In genomic region chr3:156797368-156797767, GRCh38 we compare ENCODE assay signal across 3 cellular contexts.
A peak's percentile ranks its signal among the peaks of the same experiment; 100 is the strongest.
TF ChIP-seq lines count a peak whose summit lies in the region.

No MANE protein-coding gene starts in this region.

TF ChIP-seq in SK-N-SH treated with all-trans-retinoic acid at 6 μM for 48 hours, 23 proteins besides CTCF, POLR2A, EP300 and RAD21:
- TF ChIP-seq PATZ1 (CRISPR knock-in tag; IDR thresholded peaks at IDR 0.05; ENCODE audit: borderline replicate concordance) = no peak
- TF ChIP-seq TCF4 (CRISPR knock-in tag; IDR thresholded peaks at IDR 0.05; ENCODE audit: borderline replicate concordance) = peak; percentile 33; the same call in 1 of the 2 replicates

TF ChIP-seq in SK-N-SH, 30 proteins besides CTCF, POLR2A, EP300 and RAD21 (continued from another document):
- TF ChIP-seq REST (IDR thresholded peaks at IDR 0.05; ENCODE audit: low read depth, low read length) = no peak
- no peak for TF ChIP-seq NRF1 (IDR thresholded peaks at IDR 0.05; ENCODE audit: low read depth, low read length)
- no peak for TF ChIP-seq GABPA (IDR thresholded peaks at IDR 0.05; ENCODE audit: low read depth)
- TF ChIP-seq FOXJ3 (CRISPR knock-in tag; IDR thresholded peaks at IDR 0.05) = no peak
- TF ChIP-seq TAF1 (IDR thresholded peaks at IDR 0.05; ENCODE audit: borderline replicate concordance, low read depth, low read length) = no peak
- no peak for TF ChIP-seq JUND (IDR thresholded peaks at IDR 0.05)
- TF ChIP-seq USF2 (IDR thresholded peaks at IDR 0.05; ENCODE audit: borderline replicate concordance, low read depth, low read length) = no peak
- no peak for TF ChIP-seq MAX (IDR thresholded peaks at IDR 0.05; ENCODE audit: low read depth)
- TF ChIP-seq SIN3A (IDR thresholded peaks at IDR 0.05; ENCODE audit: borderline replicate concordance, low read depth, low read length) = no peak
- TF ChIP-seq YY1 (IDR thresholded peaks at IDR 0.05; ENCODE audit: low read depth) = no peak
- TF ChIP-seq ZBTB33 (IDR thresholded peaks at IDR 0.05; ENCODE audit: borderline replicate concordance, low read depth) = no peak
TF ChIP-seq in SK-N-SH: peak in this region for 0.

TF ChIP-seq in HepG2, 621 proteins besides CTCF, POLR2A, EP300 and RAD21:
- TF ChIP-seq ZNF784 (CRISPR knock-in tag; IDR thresholded peaks at IDR 0.05; ENCODE audit: borderline replicate concordance) = no peak
- 0 out of 2 replicates have a peak, but pooled peaks have one; percentile 8 for TF ChIP-seq HNF4A (CRISPR knock-in tag; IDR thresholded peaks at IDR 0.05)
